In the genomic region with DNA sequence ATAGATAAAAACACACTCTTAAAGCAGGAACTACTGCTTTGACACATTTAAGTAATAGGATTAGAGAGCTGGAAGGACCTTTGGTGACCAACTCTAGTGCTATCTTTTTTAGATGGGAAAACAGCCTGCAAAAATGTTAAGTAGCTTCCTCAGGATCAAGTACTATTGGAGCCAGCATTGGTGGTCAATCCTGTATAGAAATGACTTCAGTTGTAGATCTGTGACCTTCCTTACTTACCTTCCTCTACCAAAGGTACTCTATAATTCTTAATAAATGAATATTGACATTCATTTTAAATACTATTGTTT, we compare ENCODE assay signal across 9 cellular contexts. TPM values are rescaled to one million over a fixed set of nuclear protein-coding genes. Genes with fewer than 3 reads are reported as not detected.
"Had no signal": no experiment of that assay in that cellular context is flagged by ENCODE, and none has a peak within 500 bp of the region (broad histone marks: within the 10 kb centered on the region; RNA-seq: fewer than 3 reads in every experiment).

No MANE protein-coding gene starts in this region.

- H3K27ac ChIP-seq: GM23248 had no signal

- H2AFZ ChIP-seq: GM23248 had no signal

- H3K4me1 ChIP-seq: HAP-1 had no signal

- ATAC-seq: HCT116 had no signal

- DNase-seq: GM23248, GOT3, H7, HFFc6, IMR-90 had no signal

- H3K9me3 Mint-ChIP-seq: HFFc6 had no signal

- H3K27ac Mint-ChIP-seq: HFFc6 had no signal

- H3K36me3 ChIP-seq: HAP-1 had no signal

- H3K9ac ChIP-seq: GM23248 had no signal

- H3K9me3 ChIP-seq: HAP-1 had no signal

- H3K4me3 ChIP-seq: GM23248, HAP-1, K562 had no signal

- H3K4me3 Mint-ChIP-seq: HFFc6 had no signal

RNA-seq across cellular contexts. Expression of gene KCNQ5, which starts 18.7 kb away (rescaled TPM):
- total RNA-seq: HT-29 had no signal
